Comparison of ENCODE assay signal across 1 cellular context in the genomic region with DNA sequence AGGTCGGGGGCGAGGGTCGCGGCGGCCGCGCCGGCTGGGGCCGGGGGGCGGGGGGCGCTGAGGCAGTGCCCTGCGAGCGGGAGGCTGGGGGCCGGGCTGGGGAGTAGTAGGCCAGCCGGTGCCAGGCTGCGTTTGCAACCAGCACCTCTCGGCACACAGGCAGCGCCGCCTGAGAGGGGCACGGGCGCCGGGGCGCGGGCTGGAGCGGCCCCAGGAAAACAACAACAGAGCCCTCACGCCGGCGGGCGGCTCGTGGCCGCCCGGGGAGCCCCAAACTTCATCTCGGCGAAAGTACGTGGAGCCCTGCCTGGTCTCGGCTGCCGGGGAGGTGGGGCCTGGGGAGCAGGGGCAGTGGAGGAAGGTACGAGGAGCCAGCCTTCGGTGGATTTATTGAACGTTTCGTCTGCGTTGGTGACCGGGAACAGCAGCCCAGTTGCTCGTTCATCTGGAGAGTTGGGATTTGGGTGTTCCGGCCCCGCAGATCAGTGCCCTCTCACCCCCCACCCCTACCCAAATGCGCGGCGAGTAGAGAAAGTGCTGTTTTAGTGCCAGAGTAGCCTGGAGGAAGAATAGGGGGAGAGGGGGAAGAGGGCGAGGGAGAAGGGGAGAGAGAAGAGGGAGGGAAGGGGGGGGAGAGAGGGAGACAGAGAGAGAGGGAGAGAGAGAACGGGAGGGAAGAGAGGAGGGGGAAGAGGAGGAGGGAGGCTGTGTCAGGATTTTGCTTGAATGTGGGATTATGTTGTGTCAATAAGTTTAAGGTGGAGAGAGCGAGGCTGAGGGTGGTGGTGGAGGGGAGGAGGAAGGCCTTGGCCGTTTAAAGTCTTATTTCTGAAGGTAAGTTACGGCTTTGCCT.
TF ChIP-seq lines count a peak whose summit lies in the region.

No MANE protein-coding gene starts in this region.

TF ChIP-seq in SK-N-SH, 30 proteins besides CTCF, POLR2A, EP300 and RAD21 (continued from another document):
- no peak for TF ChIP-seq PBX3 (IDR thresholded peaks at IDR 0.05)
